In the genomic region with DNA sequence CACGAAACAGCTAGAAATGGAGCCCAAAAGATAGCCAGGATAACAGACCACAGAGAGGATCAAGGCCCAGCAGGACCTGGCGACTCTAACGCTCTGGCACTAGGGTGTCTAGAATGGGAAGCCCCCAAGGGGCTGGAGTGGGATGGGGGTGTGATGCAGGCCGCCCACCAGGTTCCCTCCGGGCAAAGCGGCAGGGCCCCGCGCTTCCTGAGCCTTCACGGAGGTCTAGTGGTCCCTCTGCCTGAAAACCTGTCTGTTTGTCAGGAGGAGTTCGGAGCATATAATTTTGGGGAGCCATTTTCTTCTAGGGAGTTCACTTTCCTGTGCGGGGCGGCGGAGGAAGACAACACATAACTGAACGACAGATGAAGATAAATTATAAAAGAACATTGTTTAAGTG, we compare ENCODE assay signal across 10 cellular contexts. TPM values are rescaled to one million over a fixed set of nuclear protein-coding genes. Genes with fewer than 3 reads are reported as not detected.
DNase-seq lines count a peak whose midpoint lies in the region; ATAC-seq and TF ChIP-seq lines count a peak whose summit lies in the region.
"Had no signal": no experiment of that assay in that cellular context is flagged by ENCODE, and none has a peak within 500 bp of the region (broad histone marks: within the 10 kb centered on the region; RNA-seq: fewer than 3 reads in every experiment).

No MANE protein-coding gene starts in this region.

- no peaks in the 10 kb centered on the region for H3K36me3 ChIP-seq in right atrium auricular region

- peak overlapping the region; percentile 67 for H3K4me3 Mint-ChIP-seq in endothelial cell (ENCODE audit: unreplicated experiment)
- peak overlapping the region; percentile 53 to 75 (median 70) for H3K4me3 Mint-ChIP-seq in nephron
- H3K4me3 Mint-ChIP-seq in activated T-helper 1 cell treated with anti-CD3 and anti-CD28 coated beads, Interleukin-12 subunit alpha, Interleukin-12 subunit beta, Interleukin-2, Interleukin-4 antibody, amounts not matched to agents 30 ng/mL and 10 ng/mL and 1 ng/mL, durations not matched to agents 14 hours and 24 hours and 36 hours, result no peak overlapping the region

- no peak for ATAC-seq in left cardiac atrium

- H3K4me1 Mint-ChIP-seq in endothelial cell (ENCODE audit: unreplicated experiment) (peaks cover 8% of the 10 kb centered on the region), nephron (peaks cover 11% of the 10 kb centered on the region)
- H3K4me1 Mint-ChIP-seq in activated T-helper 1 cell treated with anti-CD3 and anti-CD28 coated beads, Interleukin-12 subunit alpha, Interleukin-12 subunit beta, Interleukin-2, Interleukin-4 antibody, amounts not matched to agents 30 ng/mL and 10 ng/mL and 1 ng/mL, durations not matched to agents 14 hours and 24 hours and 36 hours (ENCODE audit: low read depth), result peaks cover 42% of the 10 kb centered on the region

- no peak for TF ChIP-seq CTCF in right atrium auricular region (IDR thresholded peaks at IDR 0.05)
- no peak for TF ChIP-seq CTCF in endothelial cell (IDR thresholded peaks at IDR 0.05; ENCODE audit: unreplicated experiment)
- TF ChIP-seq CTCF in nephron (IDR thresholded peaks at IDR 0.05; ENCODE audit: unreplicated experiment in 3 of 3), result no peak

- no peaks in the 10 kb centered on the region for H3K36me3 Mint-ChIP-seq in endothelial cell (ENCODE audit: low read depth, unreplicated experiment)
- no peaks in the 10 kb centered on the region for H3K36me3 Mint-ChIP-seq in nephron (ENCODE audit: low read depth)
- H3K36me3 Mint-ChIP-seq in activated T-helper 1 cell treated with anti-CD3 and anti-CD28 coated beads, Interleukin-12 subunit alpha, Interleukin-12 subunit beta, Interleukin-2, Interleukin-4 antibody, amounts not matched to agents 30 ng/mL and 10 ng/mL and 1 ng/mL, durations not matched to agents 14 hours and 24 hours and 36 hours (ENCODE audit: low read depth), result no peaks in the 10 kb centered on the region

- H3K9me3 Mint-ChIP-seq in endothelial cell (ENCODE audit: unreplicated experiment) (no peaks in the 10 kb centered on the region), nephron (no peaks in the 10 kb centered on the region)
- H3K9me3 Mint-ChIP-seq in activated T-helper 1 cell treated with anti-CD3 and anti-CD28 coated beads, Interleukin-12 subunit alpha, Interleukin-12 subunit beta, Interleukin-2, Interleukin-4 antibody, amounts not matched to agents 30 ng/mL and 10 ng/mL and 1 ng/mL, durations not matched to agents 14 hours and 24 hours and 36 hours, result no peaks in the 10 kb centered on the region
- H3K9me3 Mint-ChIP-seq: stimulated activated naive CD8-positive, alpha-beta T cell treated with anti-CD3 and anti-CD28 coated beads, Interleukin-15, Interleukin-2, amounts not matched to agents 100 ng/mL and 50 ng/mL, for 24 hours had no signal

- no peak overlapping the region for H3K27ac ChIP-seq in right atrium auricular region

- H3K4me3 ChIP-seq in right atrium auricular region, result peak overlapping the region; percentile 12 to 29

- H3K27me3 ChIP-seq in right atrium auricular region, result no peaks in the 10 kb centered on the region

- peaks cover 0 to 10% of the 10 kb centered on the region in 2 donors for H3K4me1 ChIP-seq in right atrium auricular region

- intact Hi-C loops in left cardiac atrium (cut with DNase I), result no loop called here
- intact Hi-C loops in activated T-helper 1 cell treated with anti-CD3 and anti-CD28 coated beads, Interleukin-12 subunit alpha, Interleukin-12 subunit beta, Interleukin-2, Interleukin-4 antibody, amounts not matched to agents 30 ng/mL and 10 ng/mL and 1 ng/mL, durations not matched to agents 14 hours and 24 hours and 36 hours (cut with micrococcal nuclease), result loop anchor here (2.0 kb wide), 2 partner anchors 18 to 30 kb away; no protein-coding TSS in a partner anchor

- H3K27ac Mint-ChIP-seq in endothelial cell (ENCODE audit: unreplicated experiment), result peak overlapping the region; percentile 45
- H3K27ac Mint-ChIP-seq in nephron, result peak overlapping the region in 2 of 3 experiments; percentile 54 to 79
- no peak overlapping the region for H3K27ac Mint-ChIP-seq in activated T-helper 1 cell treated with anti-CD3 and anti-CD28 coated beads, Interleukin-12 subunit alpha, Interleukin-12 subunit beta, Interleukin-2, Interleukin-4 antibody, amounts not matched to agents 30 ng/mL and 10 ng/mL and 1 ng/mL, durations not matched to agents 14 hours and 24 hours and 36 hours
- H3K27ac Mint-ChIP-seq: stimulated activated naive CD8-positive, alpha-beta T cell treated with anti-CD3 and anti-CD28 coated beads, Interleukin-15, Interleukin-2, amounts not matched to agents 100 ng/mL and 50 ng/mL, for 24 hours had no signal

- DNase-seq in right atrium auricular region (ENCODE audit: low spot score) (no peak), left cardiac atrium (no peak), endothelial cell (ENCODE audit: low spot score) (no peak), DMS 273 (lab: John Stamatoyannopoulos, UW; ENCODE audit: unreplicated experiment) (no peak)
- no peak for DNase-seq in NK-92 treated with Interleukin-12 subunit alpha and Interleukin-12 subunit beta, amount 100 ng/mL, for 24 hours (lab: John Stamatoyannopoulos, UW)
- DNase-seq in activated T-helper 1 cell treated with anti-CD3 and anti-CD28 coated beads, Interleukin-12 subunit alpha, Interleukin-12 subunit beta, Interleukin-2, Interleukin-4 antibody, amounts not matched to agents 30 ng/mL and 10 ng/mL and 1 ng/mL, durations not matched to agents 14 hours and 24 hours and 36 hours (ENCODE audit: low spot score), result no peak
- no peak for DNase-seq in activated CD4-positive, CD25-positive, alpha-beta regulatory T cell (lab: John Stamatoyannopoulos, UW)
- DNase-seq: MV-4-11 had no signal

- H3K27me3 Mint-ChIP-seq in endothelial cell (ENCODE audit: unreplicated experiment), result peaks cover 3% of the 10 kb centered on the region
- peaks cover 12% of the 10 kb centered on the region for H3K27me3 Mint-ChIP-seq in nephron (ENCODE audit: low read depth)
- peaks cover 15% of the 10 kb centered on the region for H3K27me3 Mint-ChIP-seq in activated T-helper 1 cell treated with anti-CD3 and anti-CD28 coated beads, Interleukin-12 subunit alpha, Interleukin-12 subunit beta, Interleukin-2, Interleukin-4 antibody, amounts not matched to agents 30 ng/mL and 10 ng/mL and 1 ng/mL, durations not matched to agents 14 hours and 24 hours and 36 hours (ENCODE audit: insufficient read depth)

- H3K9me3 ChIP-seq in right atrium auricular region, result no peaks in the 10 kb centered on the region

RNA-seq across cellular contexts. Expression of gene FXYD4, which starts 48.2 kb away (rescaled TPM):
- not detected for total RNA-seq in right atrium auricular region
- not detected for total RNA-seq in left cardiac atrium
- total RNA-seq in endothelial cell (ENCODE audit: unreplicated experiment), result not detected
- 0.44 TPM in 1 of 2 replicates, not detected in the other for total RNA-seq in activated T-helper 1 cell treated with anti-CD3 and anti-CD28 coated beads, Interleukin-12 subunit alpha, Interleukin-12 subunit beta, Interleukin-2, Interleukin-4 antibody, amounts not matched to agents 30 ng/mL and 10 ng/mL and 1 ng/mL, durations not matched to agents 14 hours and 24 hours and 36 hours

RNA-seq across cellular contexts. Expression of gene RASGEF1A, which starts 56.4 kb away (rescaled TPM):
- total RNA-seq in right atrium auricular region (1 to 10 TPM; 2.9 to 3.0 TPM), left cardiac atrium (1 to 10 TPM; 1.4 to 2.0 TPM), endothelial cell (ENCODE audit: unreplicated experiment) (1.3 TPM)
- total RNA-seq in activated T-helper 1 cell treated with anti-CD3 and anti-CD28 coated beads, Interleukin-12 subunit alpha, Interleukin-12 subunit beta, Interleukin-2, Interleukin-4 antibody, amounts not matched to agents 30 ng/mL and 10 ng/mL and 1 ng/mL, durations not matched to agents 14 hours and 24 hours and 36 hours, result 0.78 and 2.0 TPM in 2 replicates
